Comparison of ENCODE assay signal across 27 cellular contexts in the genomic region with DNA sequence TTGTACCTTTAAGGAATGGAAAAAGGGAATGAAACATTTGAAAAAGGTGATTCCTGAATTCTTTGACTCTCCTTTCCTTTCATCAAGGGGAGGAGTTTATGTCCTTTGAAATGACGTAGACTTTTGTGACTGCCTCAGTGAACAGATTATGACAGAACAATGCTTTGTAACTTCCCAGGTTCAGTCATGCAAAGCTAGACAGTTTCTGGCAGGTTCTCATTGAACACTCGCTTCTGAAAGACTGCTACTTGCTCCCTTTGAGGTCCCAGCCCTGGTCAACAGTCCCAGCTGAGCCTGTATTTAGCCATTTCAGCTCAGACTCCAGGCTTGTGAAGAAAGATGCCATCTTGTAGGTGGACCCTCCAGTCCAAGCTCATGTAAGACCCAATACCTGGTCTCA.
"Had no signal": no experiment of that assay in that cellular context is flagged by ENCODE, and none has a peak within 500 bp of the region (broad histone marks: within the 10 kb centered on the region; RNA-seq: fewer than 3 reads in every experiment).

No MANE protein-coding gene starts in this region.

- ATAC-seq: activated CD4-positive, alpha-beta T cell treated with anti-CD3 and anti-CD28 coated beads for 36 hours; activated naive CD4-positive, alpha-beta T cell treated with anti-CD3 and anti-CD28 coated beads, Interleukin-2, amount 50 U/mL, for 72 hours; activated T-cell treated with anti-CD3 and anti-CD28 coated beads, Interleukin-2, amount 50 U/mL, for 72 hours; effector memory CD8-positive, alpha-beta T cell had no signal

- H3K27me3 ChIP-seq: ascending aorta, brain microvascular endothelial cell had no signal

- H3K4me1 ChIP-seq: ascending aorta, esophagus squamous epithelium had no signal

- H3K9me3 ChIP-seq: ascending aorta, esophagus squamous epithelium had no signal

- H3K9me3 Mint-ChIP-seq: activated CD4-positive, alpha-beta memory T cell treated with anti-CD3 and anti-CD28 coated beads for 36 hours; activated T-cell treated with anti-CD3 and anti-CD28 coated beads, Interleukin-2, amount 50 U/mL, for 24 hours; effector memory CD8-positive, alpha-beta T cell had no signal

- H3K4me3 Mint-ChIP-seq: activated CD4-positive, alpha-beta memory T cell treated with anti-CD3 and anti-CD28 coated beads for 36 hours; activated CD4-positive, alpha-beta T cell treated with anti-CD3 and anti-CD28 coated beads for 36 hours; activated CD4-positive, alpha-beta T cell treated with anti-CD3 and anti-CD28 coated beads, Interleukin-2, amount 10 ng/mL, durations not matched to agents 24 days and 14 days; activated naive CD4-positive, alpha-beta T cell treated with anti-CD3 and anti-CD28 coated beads, Interleukin-2, amount 10 ng/mL, durations not matched to agents 7 days and 5 days; activated naive CD8-positive, alpha-beta T cell treated with anti-CD3 and anti-CD28 coated beads, Interleukin-2, amount 10 ng/mL, durations not matched to agents 7 days and 5 days; activated T-cell treated with anti-CD3 and anti-CD28 coated beads, Interleukin-2, amount 50 U/mL, for 24 hours; activated T-cell treated with anti-CD3 and anti-CD28 coated beads, Interleukin-2, amount 50 U/mL, for 72 hours; effector memory CD8-positive, alpha-beta T cell had no signal

- FAIRE-seq: colon, frontal cortex had no signal

- DNase-seq: activated CD4-positive, alpha-beta memory T cell treated with anti-CD3 and anti-CD28 coated beads for 36 hours; activated CD4-positive, alpha-beta T cell treated with anti-CD3 and anti-CD28 coated beads for 36 hours; activated CD4-positive, alpha-beta T cell treated with anti-CD3 and anti-CD28 coated beads, Interleukin-2, amount 10 ng/mL, durations not matched to agents 24 days and 14 days; activated CD4-positive, CD25-positive, alpha-beta regulatory T cell; activated CD4-positive, CD25-positive, alpha-beta regulatory T cell treated with anti-CD3 and anti-CD28 coated beads, Interleukin-2, amount 50 U/mL, for 72 hours; activated CD8-positive, alpha-beta memory T cell treated with anti-CD3 and anti-CD28 coated beads, Interleukin-2, amount 50 U/mL, for 48 hours; activated gamma-delta T cell; activated naive CD4-positive, alpha-beta T cell; activated naive CD4-positive, alpha-beta T cell treated with anti-CD3 and anti-CD28 coated beads, Interleukin-2, amount 10 ng/mL, durations not matched to agents 7 days and 5 days; activated naive CD8-positive, alpha-beta T cell treated with anti-CD3 and anti-CD28 coated beads, Interleukin-2, amount 10 ng/mL, durations not matched to agents 7 days and 5 days; activated T-cell treated with anti-CD3 and anti-CD28 coated beads for 4 hours; activated T-cell treated with anti-CD3 and anti-CD28 coated beads, Interleukin-2, amount 50 U/mL, for 24 hours; activated T-cell treated with anti-CD3 and anti-CD28 coated beads, Interleukin-2, amount 50 U/mL, for 72 hours; brain microvascular endothelial cell; caudate nucleus; cortex of kidney; dermis blood vessel endothelial cell; effector CD4-positive, alpha-beta T cell; effector memory CD8-positive, alpha-beta T cell; erythroblast; esophagus squamous epithelium; head of caudate nucleus; T-helper 2 cell had no signal

- H3K36me3 Mint-ChIP-seq: activated CD4-positive, alpha-beta memory T cell treated with anti-CD3 and anti-CD28 coated beads for 36 hours; activated naive CD4-positive, alpha-beta T cell treated with anti-CD3 and anti-CD28 coated beads, Interleukin-2, amount 10 ng/mL, durations not matched to agents 7 days and 5 days had no signal

- H3K27ac ChIP-seq: ascending aorta, brain microvascular endothelial cell, esophagus squamous epithelium had no signal

- H3K27ac Mint-ChIP-seq: activated CD4-positive, alpha-beta memory T cell treated with anti-CD3 and anti-CD28 coated beads for 36 hours; activated CD4-positive, alpha-beta T cell treated with anti-CD3 and anti-CD28 coated beads for 36 hours; activated CD4-positive, alpha-beta T cell treated with anti-CD3 and anti-CD28 coated beads, Interleukin-2, amount 10 ng/mL, durations not matched to agents 24 days and 14 days; activated naive CD4-positive, alpha-beta T cell treated with anti-CD3 and anti-CD28 coated beads, Interleukin-2, amount 10 ng/mL, durations not matched to agents 7 days and 5 days; activated naive CD8-positive, alpha-beta T cell treated with anti-CD3 and anti-CD28 coated beads, Interleukin-2, amount 10 ng/mL, durations not matched to agents 7 days and 5 days; activated T-cell treated with anti-CD3 and anti-CD28 coated beads, Interleukin-2, amount 50 U/mL, for 24 hours; activated T-cell treated with anti-CD3 and anti-CD28 coated beads, Interleukin-2, amount 50 U/mL, for 72 hours; effector memory CD8-positive, alpha-beta T cell had no signal

- H3K4me1 Mint-ChIP-seq: activated CD4-positive, alpha-beta T cell treated with anti-CD3 and anti-CD28 coated beads, Interleukin-2, amount 10 ng/mL, durations not matched to agents 24 days and 14 days; activated naive CD4-positive, alpha-beta T cell treated with anti-CD3 and anti-CD28 coated beads, Interleukin-2, amount 10 ng/mL, durations not matched to agents 7 days and 5 days had no signal

- H3K4me3 ChIP-seq: ascending aorta, esophagus squamous epithelium had no signal

- H3K27me3 Mint-ChIP-seq: activated CD4-positive, alpha-beta memory T cell treated with anti-CD3 and anti-CD28 coated beads for 36 hours; activated CD4-positive, alpha-beta T cell treated with anti-CD3 and anti-CD28 coated beads for 36 hours; activated CD4-positive, alpha-beta T cell treated with anti-CD3 and anti-CD28 coated beads, Interleukin-2, amount 10 ng/mL, durations not matched to agents 24 days and 14 days; activated naive CD4-positive, alpha-beta T cell treated with anti-CD3 and anti-CD28 coated beads, Interleukin-2, amount 10 ng/mL, durations not matched to agents 7 days and 5 days; activated T-cell treated with anti-CD3 and anti-CD28 coated beads, Interleukin-2, amount 50 U/mL, for 24 hours had no signal

- H3K36me3 ChIP-seq: ascending aorta, brain microvascular endothelial cell, esophagus squamous epithelium had no signal
